ENCODE assay signal across 8 cellular contexts in genomic region chr2:113583541-113584225, GRCh38. TPM values are rescaled to one million over a fixed set of nuclear protein-coding genes. Genes with fewer than 3 reads are reported as not detected.
DNase-seq lines count a peak whose midpoint lies in the region; ATAC-seq, FAIRE-seq and TF ChIP-seq lines count a peak whose summit lies in the region.
"Not testable (repeated sequence)": the region's sequence is repeated elsewhere in the genome, so short reads cannot be mapped to it uniquely, and the experiment has no call there.

No MANE protein-coding gene starts in this region.

- not testable (repeated sequence) for TF ChIP-seq CTCF in endothelial cell of umbilical vein (IDR thresholded peaks at IDR 0.05; ENCODE audit: extremely low read depth in 1 of 2, insufficient read depth in 1 of 2, low read depth in 1 of 2, low read length in 2 of 2); psoas muscle (IDR thresholded peaks at IDR 0.05)

- not testable (repeated sequence) for BruUV-seq in endothelial cell of umbilical vein (replicated peaks; lab: Mats Ljungman, UMichigan)

- H3K36me3 ChIP-seq in CD4-positive, alpha-beta memory T cell (ENCODE audit: insufficient read depth, low read length); endothelial cell of umbilical vein (ENCODE audit: control insufficient read depth in 2 of 2, extremely low read depth in 1 of 2, insufficient read depth in 2 of 2, low read length in 2 of 2); psoas muscle (ENCODE audit: insufficient read depth in 1 of 2, low read depth in 1 of 2): not testable (repeated sequence)

- H3K4me2 ChIP-seq in endothelial cell of umbilical vein (ENCODE audit: insufficient read depth, low read length) = peak overlapping the region; percentile 82

- not testable (repeated sequence) for H3K9me1 ChIP-seq in endothelial cell of umbilical vein (replicated peaks; ENCODE audit: control insufficient read depth, extremely low read depth, insufficient read depth, low read length)

- WGBS in psoas muscle, 3 donors = 1 to 2% (median 2%) methylated on average over 41 to 58 of the region's 62 CpGs

- H3K4me1 Mint-ChIP-seq in CD4-positive, alpha-beta memory T cell = peaks cover 16 to 34% (median 25%) of the 10 kb centered on the region in 4 donors
- H3K4me1 Mint-ChIP-seq in stimulated activated effector memory CD8-positive, alpha-beta T cell treated with anti-CD3 and anti-CD28 coated beads, Interleukin-12 subunit alpha, Interleukin-12 subunit beta, amount 100 ng/mL, for 72 hours = peaks cover 30% of the 10 kb centered on the region

- H3K4me3 Mint-ChIP-seq in CD4-positive, alpha-beta memory T cell = peak overlapping the region; percentile 75 to 96 (median 89)
- H3K4me3 Mint-ChIP-seq in stimulated activated effector memory CD8-positive, alpha-beta T cell treated with anti-CD3 and anti-CD28 coated beads, Interleukin-12 subunit alpha, Interleukin-12 subunit beta, amount 100 ng/mL, for 72 hours = peak overlapping the region; percentile 70

- H3K27ac Mint-ChIP-seq in CD4-positive, alpha-beta memory T cell = peak overlapping the region; percentile 38 to 91 (median 81)
- peak overlapping the region; percentile 92 for H3K27ac Mint-ChIP-seq in stimulated activated effector memory CD8-positive, alpha-beta T cell treated with anti-CD3 and anti-CD28 coated beads, Interleukin-12 subunit alpha, Interleukin-12 subunit beta, amount 100 ng/mL, for 72 hours

- not testable (repeated sequence) for ATAC-seq in psoas muscle
- peak; percentile 47 for ATAC-seq in stimulated activated effector memory CD8-positive, alpha-beta T cell treated with anti-CD3 and anti-CD28 coated beads, Interleukin-12 subunit alpha, Interleukin-12 subunit beta, amount 100 ng/mL, for 72 hours

- peak overlapping the region; percentile 61 for H3K27ac ChIP-seq in CD4-positive, alpha-beta memory T cell (ENCODE audit: low read depth, low read length)
- H3K27ac ChIP-seq in endothelial cell of umbilical vein (ENCODE audit: insufficient read depth, low read depth, low read length) = not testable (repeated sequence)
- H3K27ac ChIP-seq in psoas muscle = peak overlapping the region; percentile 83

- peak; percentile 76 to 84 (median 79) for DNase-seq in CD4-positive, alpha-beta memory T cell
- DNase-seq in HS-27A (ENCODE audit: low read depth) = peak; percentile 40
- DNase-seq in T-helper 1 cell = peak; percentile 59 to 79 (median 68)
- DNase-seq in activated gamma-delta T cell treated with anti-CD3 and anti-CD28 coated beads, Interleukin-2, amount 50 U/mL, for 16 hours (ENCODE audit: low read depth) = peak; percentile 67
- DNase-seq in endothelial cell of umbilical vein (ENCODE audit: low read depth, low spot score) = peak; percentile 65
- peak; percentile 80 for DNase-seq in kidney tubule cell (ENCODE audit: low spot score)
- peak; percentile 85 to 91 for DNase-seq in psoas muscle
- peak; percentile 80 to 95 for DNase-seq in stimulated activated effector memory CD8-positive, alpha-beta T cell treated with anti-CD3 and anti-CD28 coated beads, Interleukin-12 subunit alpha, Interleukin-12 subunit beta, amount 100 ng/mL, for 72 hours (ENCODE audit: low spot score in 2 of 2)

- dilution Hi-C loops in endothelial cell of umbilical vein (cut with MboI; ENCODE audit: extremely low pct_ligation_motif_present, low sequenced_read_pairs) = not testable (repeated sequence)

- not testable (repeated sequence) for H3K27me3 Mint-ChIP-seq in CD4-positive, alpha-beta memory T cell

- H2AFZ ChIP-seq in endothelial cell of umbilical vein (ENCODE audit: low read depth, low read length) = peak overlapping the region; percentile 99

- CTCF ChIA-PET in CD4-positive, alpha-beta memory T cell (lab: Charles Lee; ENCODE audit: partially characterized antibody) = interaction anchor here (1.2 kb wide), 1 partner anchor 21 kb away, joined by 4 read pairs; no protein-coding TSS in a partner anchor
- CTCF ChIA-PET in endothelial cell of umbilical vein (lab: Charles Lee) = interaction anchor here (1.1 kb wide), 1 partner anchor 21 kb away, joined by 3 read pairs; no protein-coding TSS in a partner anchor

- peak; percentile 23 for TF ChIP-seq POLR2A in endothelial cell of umbilical vein (IDR thresholded peaks at IDR 0.05; ENCODE audit: low read depth, low read length)

- not testable (repeated sequence) for H3K9ac ChIP-seq in endothelial cell of umbilical vein (replicated peaks; ENCODE audit: extremely low read depth, insufficient read depth, low read length)

- H3K27me3 ChIP-seq in CD4-positive, alpha-beta memory T cell (ENCODE audit: insufficient read depth, low read length); endothelial cell of umbilical vein (ENCODE audit: control insufficient read depth in 2 of 2, insufficient read depth in 2 of 2, low read length in 2 of 2); psoas muscle (ENCODE audit: insufficient read depth in 3 of 3, low read length in 2 of 3): not testable (repeated sequence)

- peak overlapping the region; percentile 61 to 73 for H3K4me3 ChIP-seq in CD4-positive, alpha-beta memory T cell (ENCODE audit: low read length in 2 of 2)
- H3K4me3 ChIP-seq in endothelial cell of umbilical vein (replicated peaks in 1 of 3; ENCODE audit: insufficient read depth in 1 of 3, low read depth in 1 of 3, low read length in 3 of 3) = peak overlapping the region; percentile 43 to 71 (median 48)
- H3K4me3 ChIP-seq in psoas muscle = peak overlapping the region; percentile 71

- not testable (repeated sequence) for H4K20me1 ChIP-seq in endothelial cell of umbilical vein (replicated peaks; ENCODE audit: control insufficient read depth, extremely low read depth, insufficient read depth, low read length)

- H3K36me3 Mint-ChIP-seq in CD4-positive, alpha-beta memory T cell; stimulated activated effector memory CD8-positive, alpha-beta T cell treated with anti-CD3 and anti-CD28 coated beads, Interleukin-12 subunit alpha, Interleukin-12 subunit beta, amount 100 ng/mL, for 72 hours: not testable (repeated sequence)

- not testable (repeated sequence) for FAIRE-seq in endothelial cell of umbilical vein (lab: Jason Lieb, UNC)

- intact Hi-C loops in CD4-positive, alpha-beta memory T cell (cut with micrococcal nuclease); endothelial cell of umbilical vein (cut with micrococcal nuclease); psoas muscle (cut with DNase I): not testable (repeated sequence)

- H3K79me2 ChIP-seq in endothelial cell of umbilical vein (ENCODE audit: control insufficient read depth, insufficient read depth, low read length) = not testable (repeated sequence)

- H3K9me3 ChIP-seq in CD4-positive, alpha-beta memory T cell (ENCODE audit: control insufficient read depth in 1 of 2, low read length in 2 of 2); endothelial cell of umbilical vein (replicated peaks; ENCODE audit: control insufficient read depth, insufficient read depth, low read length); psoas muscle: not testable (repeated sequence)

- POLR2A ChIA-PET in CD4-positive, alpha-beta memory T cell (lab: Charles Lee; ENCODE audit: partially characterized antibody) = interaction anchor here (1.2 to 1.7 kb wide), 2 partner anchors 21 to 173 kb away, joined by 5 read pairs; partner anchors contain the start of gene SLC35F5
- POLR2A ChIA-PET in endothelial cell of umbilical vein (lab: Charles Lee) = not testable (repeated sequence)

- not testable (repeated sequence) for H3K9me3 Mint-ChIP-seq in CD4-positive, alpha-beta memory T cell; stimulated activated effector memory CD8-positive, alpha-beta T cell treated with anti-CD3 and anti-CD28 coated beads, Interleukin-12 subunit alpha, Interleukin-12 subunit beta, amount 100 ng/mL, for 72 hours

- peaks cover 14% of the 10 kb centered on the region for H3K4me1 ChIP-seq in CD4-positive, alpha-beta memory T cell (ENCODE audit: insufficient read depth, low read length)
- H3K4me1 ChIP-seq in endothelial cell of umbilical vein (ENCODE audit: control insufficient read depth, extremely low read depth, insufficient read depth, low read length); psoas muscle: not testable (repeated sequence)

TF ChIP-seq in endothelial cell of umbilical vein, 7 proteins besides CTCF, POLR2A, EP300 and RAD21:
- TF ChIP-seq POLR2AphosphoS5 (IDR thresholded peaks at IDR 0.05; ENCODE audit: insufficient read depth, low read depth, low read length) = peak; percentile 38

RNA-seq across cellular contexts. Expression of gene RABL2A, which starts 43.4 kb away (rescaled TPM):
- 10 to 100 TPM; 46.5 to 47.3 TPM for total RNA-seq in CD4-positive, alpha-beta memory T cell
- 10 to 100 TPM in 1 of 2 donors, 1 to 10 TPM in 1; 10.0 to 10.6 TPM for polyA plus RNA-seq in CD4-positive, alpha-beta memory T cell
- total RNA-seq in endothelial cell of umbilical vein (10.8 and 12.2 TPM in 2 replicates), psoas muscle (1 to 10 TPM; 2.6 to 5.3 (median 3.5) TPM)
- polyA plus RNA-seq in endothelial cell of umbilical vein (9.4 and 12.4 TPM in 2 replicates), psoas muscle (1 to 10 TPM; 1.1 to 5.3 (median 3.5) TPM)
- polyA plus RNA-seq in endothelial cell of umbilical vein (2011; cell fraction: cytosol; rRNA removed) = 6.5 and 6.8 TPM in 2 replicates
- 41.0 and 49.9 TPM in 2 replicates for polyA plus RNA-seq in endothelial cell of umbilical vein (2011; cell fraction: nucleus; rRNA removed)
- 6.7 and 6.8 TPM in 2 replicates for polyA plus RNA-seq in endothelial cell of umbilical vein (2012)
- polyA minus RNA-seq in endothelial cell of umbilical vein = 14.4 and 14.8 TPM in 2 replicates
- polyA minus RNA-seq in endothelial cell of umbilical vein (2011; cell fraction: cytosol; rRNA and poly(A)+ RNA removed) = 2.7 TPM
- 13.6 and 16.4 TPM in 2 replicates for polyA minus RNA-seq in endothelial cell of umbilical vein (2011; cell fraction: nucleus; rRNA and poly(A)+ RNA removed)
